8 cellular contexts compared by ENCODE assay signal in genomic region chr19:18700501-18701249, GRCh38. TPM values are rescaled to one million over a fixed set of nuclear protein-coding genes. Genes with fewer than 3 reads are reported as not detected.
DNase-seq lines count a peak whose midpoint lies in the region; ATAC-seq, FAIRE-seq and TF ChIP-seq lines count a peak whose summit lies in the region.

No MANE protein-coding gene starts in this region.

- DNase-seq in GM12891 (ENCODE audit: insufficient read length, low spot score): peak; percentile 84
- DNase-seq in NCI-H524 treated with DMSO at 0.1 percent for 48 hours (lab: John Stamatoyannopoulos, UW): peak; percentile 90
- DNase-seq in activated T-cell treated with anti-CD3 and anti-CD28 coated beads for 1 hour (ENCODE audit: low read depth): peak; percentile 59
- DNase-seq in epithelial cell of esophagus (ENCODE audit: low read depth): peak; percentile 41
- peak; percentile 52 for DNase-seq in myocyte (ENCODE audit: low read depth)
- DNase-seq in stimulated activated CD8-positive, alpha-beta memory T cell treated with anti-CD3 and anti-CD28 coated beads, Interleukin-7, amount 100 ng/mL, for 4 hours (ENCODE audit: low read depth in 2 of 2): peak; percentile 47 to 64

- FAIRE-seq in GM12891 (lab: Jason Lieb, UNC): peak; percentile 86

- TF ChIP-seq CTCF in epithelial cell of esophagus (IDR thresholded peaks at IDR 0.05; ENCODE audit: insufficient read depth, low read depth, low read length, missing control alignments): no peak

- no peak for TF ChIP-seq POLR2A in GM12891 (IDR thresholded peaks at IDR 0.05; ENCODE audit: low read depth, low read length)

- no peak overlapping the region for H3K4me3 ChIP-seq in epithelial cell of esophagus (ENCODE audit: low read length)

- ATAC-seq in HG02885 (IDR thresholded peaks at IDR 0.05; ENCODE audit: poor library complexity, unreplicated experiment): peak; percentile 77
- no peak for ATAC-seq in GM19395 (IDR thresholded peaks at IDR 0.05; ENCODE audit: unreplicated experiment)

TF ChIP-seq in GM12891, 5 proteins besides CTCF, POLR2A, EP300 and RAD21:
- TF ChIP-seq PAX5 (IDR thresholded peaks at IDR 0.05; ENCODE audit: insufficient read depth, low read length, severe bottlenecking) (no peak), SPI1 (IDR thresholded peaks at IDR 0.05; ENCODE audit: low read depth, low read length) (peak; percentile 87)

RNA-seq across cellular contexts. Expression of gene CRTC1, which starts 17.2 kb away (rescaled TPM):
- 2.4 TPM for polyA plus RNA-seq in GM12891 (2012; ENCODE audit: low read depth, missing spikeins)
- total RNA-seq in myocyte: 2.8 and 3.3 TPM in 2 replicates
- 18.6 TPM for polyA plus RNA-seq in myocyte (2012)
